In genomic region chr6:128491643-128492206, GRCh38 we compare ENCODE assay signal across 9 cellular contexts. TPM values are rescaled to one million over a fixed set of nuclear protein-coding genes. Genes with fewer than 3 reads are reported as not detected.
DNase-seq lines count a peak whose midpoint lies in the region; FAIRE-seq and TF ChIP-seq lines count a peak whose summit lies in the region.
"Had no signal": no experiment of that assay in that cellular context is flagged by ENCODE, and none has a peak within 500 bp of the region (broad histone marks: within the 10 kb centered on the region; RNA-seq: fewer than 3 reads in every experiment).

No MANE protein-coding gene starts in this region.

- no peak overlapping the region for H3K4me3 Mint-ChIP-seq in activated CD4-positive, alpha-beta memory T cell treated with anti-CD3 and anti-CD28 coated beads for 36 hours
- H3K4me3 Mint-ChIP-seq: central memory CD8-positive, alpha-beta T cell had no signal

- intact Hi-C loops in activated CD4-positive, alpha-beta memory T cell treated with anti-CD3 and anti-CD28 coated beads for 36 hours (cut with micrococcal nuclease): no loop called here

- no peak for TF ChIP-seq CTCF in HEK293 (tag by site-specific recombination; IDR thresholded peaks at IDR 0.05)

- no peak for FAIRE-seq in frontal cortex (lab: Jason Lieb, UNC)

- H3K27ac Mint-ChIP-seq in activated CD4-positive, alpha-beta memory T cell treated with anti-CD3 and anti-CD28 coated beads for 36 hours: no peak overlapping the region

- no peaks in the 10 kb centered on the region for H3K9me3 Mint-ChIP-seq in activated CD4-positive, alpha-beta memory T cell treated with anti-CD3 and anti-CD28 coated beads for 36 hours
- H3K9me3 Mint-ChIP-seq: central memory CD8-positive, alpha-beta T cell had no signal

- peak overlapping the region; percentile 41; the same call in 1 of the 2 replicates for H3K9ac ChIP-seq in BLaER1

- CTCF ChIA-PET in HEK293 (lab: Yijun Ruan, JAX): interaction anchor here (0.6 to 0.7 kb wide), 3 partner anchors 21 to 116 kb away, joined by 3 read pairs; no protein-coding TSS in a partner anchor
- CTCF ChIA-PET in activated CD4-positive, alpha-beta memory T cell treated with anti-CD3 and anti-CD28 coated beads for 36 hours (lab: Charles Lee): no interaction called here

- peak overlapping the region; percentile 48 for H3K4me3 ChIP-seq in BLaER1
- H3K4me3 ChIP-seq in HEK293 (ENCODE audit: low read depth, low read length): no peak overlapping the region
- H3K4me3 ChIP-seq in SJCRH30: peak overlapping the region; percentile 59

- H3K4me1 ChIP-seq in BLaER1 (peaks cover 63% of the 10 kb centered on the region), HEK293 (ENCODE audit: control insufficient read depth, insufficient read depth, low read length) (peaks cover 27% of the 10 kb centered on the region), SJCRH30 (peaks cover 15% of the 10 kb centered on the region)

- DNase-seq in SJCRH30 (peak; percentile 50 to 69), fibroblast of the conjunctiva (ENCODE audit: low read depth) (peak; percentile 56), retina (peak; percentile 26), occipital lobe (lab: John Stamatoyannopoulos, UW) (no peak), frontal cortex (ENCODE audit: low spot score in 2 of 2) (no peak)
- DNase-seq in activated CD4-positive, alpha-beta memory T cell treated with anti-CD3 and anti-CD28 coated beads for 36 hours: no peak

- H3K36me3 ChIP-seq in BLaER1 (no peaks in the 10 kb centered on the region), HEK293 (ENCODE audit: control insufficient read depth in 2 of 2, insufficient read depth in 1 of 2, low read length in 2 of 2) (no peaks in the 10 kb centered on the region), SJCRH30 (no peaks in the 10 kb centered on the region)

- POLR2A ChIA-PET in HEK293 (lab: Yijun Ruan, JAX): no interaction called here
- POLR2A ChIA-PET in activated CD4-positive, alpha-beta memory T cell treated with anti-CD3 and anti-CD28 coated beads for 36 hours (lab: Charles Lee): no interaction called here

- H3K27me3 ChIP-seq in BLaER1: no peaks in the 10 kb centered on the region
- H3K27me3 ChIP-seq in SJCRH30: no peaks in the 10 kb centered on the region

- H3K4me1 Mint-ChIP-seq in activated CD4-positive, alpha-beta memory T cell treated with anti-CD3 and anti-CD28 coated beads for 36 hours (ENCODE audit: low read depth): no peaks in the 10 kb centered on the region
- H3K4me1 Mint-ChIP-seq: central memory CD8-positive, alpha-beta T cell had no signal

- H3K4me2 ChIP-seq in BLaER1: peak overlapping the region; percentile 73

- no peaks in the 10 kb centered on the region for H3K36me3 Mint-ChIP-seq in activated CD4-positive, alpha-beta memory T cell treated with anti-CD3 and anti-CD28 coated beads for 36 hours

- no peaks in the 10 kb centered on the region for H3K9me3 ChIP-seq in BLaER1
- no peaks in the 10 kb centered on the region for H3K9me3 ChIP-seq in HEK293 (ENCODE audit: control insufficient read depth, insufficient read depth, low read depth, low read length)
- no peaks in the 10 kb centered on the region for H3K9me3 ChIP-seq in SJCRH30 (replicated peaks)

- no peaks in the 10 kb centered on the region for H4K20me1 ChIP-seq in BLaER1

- H3K27ac ChIP-seq in BLaER1 (peak overlapping the region; percentile 60), HEK293 (ENCODE audit: extremely low read depth, low read depth, low read length) (no peak overlapping the region), SJCRH30 (peak overlapping the region; percentile 93)

- peaks cover 17% of the 10 kb centered on the region for H3K27me3 Mint-ChIP-seq in activated CD4-positive, alpha-beta memory T cell treated with anti-CD3 and anti-CD28 coated beads for 36 hours

TF ChIP-seq in HEK293, 187 proteins besides CTCF, POLR2A, EP300 and RAD21:
- TF ChIP-seq ZNF366 (tag by site-specific recombination; conservative IDR thresholded peaks at IDR 0.05) (peak; percentile 39; the same call in 1 of the 2 replicates), ZNF629 (tag by site-specific recombination; IDR thresholded peaks at IDR 0.05) (0 out of 2 replicates have a peak, but pooled peaks have one; percentile 27), ZNF114 (tag by site-specific recombination; IDR thresholded peaks at IDR 0.05) (no peak), ZNF660 (tag by site-specific recombination; IDR thresholded peaks at IDR 0.05) (0 out of 2 replicates have a peak, but pooled peaks have one; percentile 18), ZNF600 (tag by site-specific recombination; IDR thresholded peaks at IDR 0.05) (peak; percentile 91), ZNF362 (tag by site-specific recombination; IDR thresholded peaks at IDR 0.05) (no peak), ZNF266 (tag by site-specific recombination; IDR thresholded peaks at IDR 0.05; ENCODE audit: low read depth) (no peak), ZNF335 (tag by site-specific recombination; conservative IDR thresholded peaks at IDR 0.05) (peak; percentile 85), SCRT2 (tag by site-specific recombination; IDR thresholded peaks at IDR 0.05) (peak; percentile 81), REPIN1 (tag by site-specific recombination; IDR thresholded peaks at IDR 0.05; ENCODE audit: low read depth) (no peak), ZNF664 (tag by site-specific recombination; IDR thresholded peaks at IDR 0.05) (no peak), ZNF404 (tag by site-specific recombination; IDR thresholded peaks at IDR 0.05) (no peak), ZSCAN30 (tag by site-specific recombination; IDR thresholded peaks at IDR 0.05) (0 out of 2 replicates have a peak, but pooled peaks have one; percentile 15), ZNF623 (tag by site-specific recombination; IDR thresholded peaks at IDR 0.05) (no peak), ZNF701 (tag by site-specific recombination; IDR thresholded peaks at IDR 0.05) (no peak), MZF1 (tag by site-specific recombination; IDR thresholded peaks at IDR 0.05; ENCODE audit: borderline replicate concordance) (0 out of 2 replicates have a peak, but pooled peaks have one; percentile 12), OSR2 (tag by site-specific recombination; IDR thresholded peaks at IDR 0.05) (peak; percentile 75), ZBTB17 (tag by site-specific recombination; IDR thresholded peaks at IDR 0.05) (peak; percentile 54; the same call in 1 of the 2 replicates), PRDM1 (tag by site-specific recombination; IDR thresholded peaks at IDR 0.05) (peak; percentile 76), ZEB2 (tag by site-specific recombination; IDR thresholded peaks at IDR 0.05) (peak; percentile 71; the same call in 1 of the 2 replicates), FEZF1 (tag by site-specific recombination; IDR thresholded peaks at IDR 0.05) (peak; percentile 6; the same call in 1 of the 2 replicates), TRIM28 (IDR thresholded peaks at IDR 0.05; ENCODE audit: borderline replicate concordance, low read length) (peak; percentile 75; the same call in 1 of the 2 replicates), ZNF2 (tag by site-specific recombination; IDR thresholded peaks at IDR 0.05) (peak; percentile 43; the same call in 1 of the 2 replicates)
- TF ChIP-seq, protein P1, sequence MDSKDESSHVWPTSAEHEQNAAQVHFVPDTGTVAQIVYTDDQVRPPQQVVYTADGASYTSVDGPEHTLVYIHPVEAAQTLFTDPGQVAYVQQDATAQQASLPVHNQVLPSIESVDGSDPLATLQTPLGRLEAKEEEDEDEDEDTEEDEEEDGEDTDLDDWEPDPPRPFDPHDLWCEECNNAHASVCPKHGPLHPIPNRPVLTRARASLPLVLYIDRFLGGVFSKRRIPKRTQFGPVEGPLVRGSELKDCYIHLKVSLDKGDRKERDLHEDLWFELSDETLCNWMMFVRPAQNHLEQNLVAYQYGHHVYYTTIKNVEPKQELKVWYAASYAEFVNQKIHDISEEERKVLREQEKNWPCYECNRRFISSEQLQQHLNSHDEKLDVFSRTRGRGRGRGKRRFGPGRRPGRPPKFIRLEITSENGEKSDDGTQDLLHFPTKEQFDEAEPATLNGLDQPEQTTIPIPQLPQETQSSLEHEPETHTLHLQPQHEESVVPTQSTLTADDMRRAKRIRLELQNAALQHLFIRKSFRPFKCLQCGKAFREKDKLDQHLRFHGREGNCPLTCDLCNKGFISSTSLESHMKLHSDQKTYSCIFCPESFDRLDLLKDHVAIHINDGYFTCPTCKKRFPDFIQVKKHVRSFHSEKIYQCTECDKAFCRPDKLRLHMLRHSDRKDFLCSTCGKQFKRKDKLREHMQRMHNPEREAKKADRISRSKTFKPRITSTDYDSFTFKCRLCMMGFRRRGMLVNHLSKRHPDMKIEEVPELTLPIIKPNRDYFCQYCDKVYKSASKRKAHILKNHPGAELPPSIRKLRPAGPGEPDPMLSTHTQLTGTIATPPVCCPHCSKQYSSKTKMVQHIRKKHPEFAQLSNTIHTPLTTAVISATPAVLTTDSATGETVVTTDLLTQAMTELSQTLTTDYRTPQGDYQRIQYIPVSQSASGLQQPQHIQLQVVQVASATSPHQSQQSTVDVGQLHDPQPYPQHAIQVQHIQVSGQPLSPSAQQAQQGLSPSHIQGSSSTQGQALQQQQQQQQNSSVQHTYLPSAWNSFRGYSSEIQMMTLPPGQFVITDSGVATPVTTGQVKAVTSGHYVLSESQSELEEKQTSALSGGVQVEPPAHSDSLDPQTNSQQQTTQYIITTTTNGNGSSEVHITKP (tag by site-specific recombination; IDR thresholded peaks at IDR 0.05): 0 out of 2 replicates have a peak, but pooled peaks have one; percentile 11

RNA-seq across cellular contexts. Expression of gene PTPRK, which starts 28.7 kb away (rescaled TPM):
- total RNA-seq in SJCRH30 (2014; rRNA removed; shearing (Covaris generic)): 24.2 and 31.4 TPM in 2 replicates
- total RNA-seq in occipital lobe (438 TPM), frontal cortex (179 TPM)
- 1 to 10 TPM; 1.8 to 2.2 TPM for total RNA-seq in activated CD4-positive, alpha-beta memory T cell treated with anti-CD3 and anti-CD28 coated beads for 36 hours

Comparison
In these comparisons a context has a peak if more than half of its experiments do, and no peak if none do; other contexts are left out.
1. DNase-seq: peak in SJCRH30 (2 of 2), fibroblast of the conjunctiva (single experiment) and retina (single experiment); none in occipital lobe (single experiment), frontal cortex (0 of 2) and activated CD4-positive, alpha-beta memory T cell treated with anti-CD3 and anti-CD28 coated beads for 36 hours (single experiment).